Comparison of ENCODE assay signal across 20 cellular contexts in genomic region chr16:84990782-84991181, GRCh38.
"Had no signal": no experiment of that assay in that cellular context is flagged by ENCODE, and none has a peak within 500 bp of the region (broad histone marks: within the 10 kb centered on the region; RNA-seq: fewer than 3 reads in every experiment).

No MANE protein-coding gene starts in this region.

- H2AFZ ChIP-seq: parathyroid adenoma had no signal

- H3K27ac Mint-ChIP-seq: activated CD4-positive, alpha-beta memory T cell treated with anti-CD3 and anti-CD28 coated beads, Interleukin-2, amount 10 ng/mL, durations not matched to agents 7 days and 5 days; activated CD4-positive, alpha-beta T cell treated with anti-CD3 and anti-CD28 coated beads, Interleukin-2, amount 10 ng/mL, durations not matched to agents 24 days and 14 days; activated naive CD4-positive, alpha-beta T cell treated with anti-CD3 and anti-CD28 coated beads, Interleukin-2, amount 50 U/mL, for 24 hours; activated T-helper 1 cell treated with anti-CD3 and anti-CD28 coated beads, Interleukin-12 subunit alpha, Interleukin-12 subunit beta, Interleukin-2, Interleukin-4 antibody, amounts not matched to agents 30 ng/mL and 10 ng/mL and 1 ng/mL, durations not matched to agents 14 hours and 24 hours and 36 hours; natural killer cell treated with Interleukin-12 subunit alpha and Interleukin-12 subunit beta and Interleukin-15 and Interleukin-18, amount 100 ng/mL, for 72 hours had no signal

- H3K9me3 ChIP-seq: ascending aorta, sigmoid colon, SK-N-SH, thoracic aorta, upper lobe of left lung had no signal

- H3K36me3 Mint-ChIP-seq: natural killer cell treated with Interleukin-12 subunit alpha and Interleukin-12 subunit beta and Interleukin-15 and Interleukin-18, amount 100 ng/mL, for 72 hours had no signal

- H3K27me3 ChIP-seq: ascending aorta, foreskin keratinocyte, sigmoid colon, upper lobe of left lung had no signal

- H3K4me3 ChIP-seq: ascending aorta, sigmoid colon, smooth muscle cell, thoracic aorta, upper lobe of left lung had no signal

- H3K27me3 Mint-ChIP-seq: activated CD4-positive, alpha-beta memory T cell treated with anti-CD3 and anti-CD28 coated beads, Interleukin-2, amount 10 ng/mL, durations not matched to agents 7 days and 5 days; activated CD4-positive, alpha-beta T cell treated with anti-CD3 and anti-CD28 coated beads, Interleukin-2, amount 10 ng/mL, durations not matched to agents 24 days and 14 days; activated naive CD4-positive, alpha-beta T cell treated with anti-CD3 and anti-CD28 coated beads, Interleukin-2, amount 50 U/mL, for 24 hours; natural killer cell treated with Interleukin-12 subunit alpha and Interleukin-12 subunit beta and Interleukin-15 and Interleukin-18, amount 100 ng/mL, for 72 hours had no signal

- H3K4me3 Mint-ChIP-seq: activated CD4-positive, alpha-beta memory T cell treated with anti-CD3 and anti-CD28 coated beads, Interleukin-2, amount 10 ng/mL, durations not matched to agents 7 days and 5 days; activated CD4-positive, alpha-beta T cell treated with anti-CD3 and anti-CD28 coated beads, Interleukin-2, amount 10 ng/mL, durations not matched to agents 24 days and 14 days; activated naive CD4-positive, alpha-beta T cell treated with anti-CD3 and anti-CD28 coated beads, Interleukin-2, amount 50 U/mL, for 24 hours; activated T-helper 1 cell treated with anti-CD3 and anti-CD28 coated beads, Interleukin-12 subunit alpha, Interleukin-12 subunit beta, Interleukin-2, Interleukin-4 antibody, amounts not matched to agents 30 ng/mL and 10 ng/mL and 1 ng/mL, durations not matched to agents 14 hours and 24 hours and 36 hours; natural killer cell treated with Interleukin-12 subunit alpha and Interleukin-12 subunit beta and Interleukin-15 and Interleukin-18, amount 100 ng/mL, for 72 hours had no signal

- H3K9ac ChIP-seq: parathyroid adenoma, SK-N-SH had no signal

- H3K27ac ChIP-seq: foreskin keratinocyte, parathyroid adenoma, thoracic aorta, VCaP had no signal

- H3K9me3 Mint-ChIP-seq: activated CD4-positive, alpha-beta memory T cell treated with anti-CD3 and anti-CD28 coated beads, Interleukin-2, amount 10 ng/mL, durations not matched to agents 7 days and 5 days; activated CD4-positive, alpha-beta T cell treated with anti-CD3 and anti-CD28 coated beads, Interleukin-2, amount 10 ng/mL, durations not matched to agents 24 days and 14 days; activated naive CD4-positive, alpha-beta T cell treated with anti-CD3 and anti-CD28 coated beads, Interleukin-2, amount 50 U/mL, for 24 hours; activated T-helper 1 cell treated with anti-CD3 and anti-CD28 coated beads, Interleukin-12 subunit alpha, Interleukin-12 subunit beta, Interleukin-2, Interleukin-4 antibody, amounts not matched to agents 30 ng/mL and 10 ng/mL and 1 ng/mL, durations not matched to agents 14 hours and 24 hours and 36 hours; natural killer cell treated with Interleukin-12 subunit alpha and Interleukin-12 subunit beta and Interleukin-15 and Interleukin-18, amount 100 ng/mL, for 72 hours had no signal

- ATAC-seq: activated CD4-positive, CD25-positive, alpha-beta regulatory T cell treated with anti-CD3 and anti-CD28 coated beads, Interleukin-2, amount 50 U/mL, for 24 hours; foreskin keratinocyte; left lobe of liver; natural killer cell treated with Interleukin-12 subunit alpha and Interleukin-12 subunit beta and Interleukin-15 and Interleukin-18, amount 100 ng/mL, for 72 hours had no signal

- H3K4me2 ChIP-seq: SK-N-SH, smooth muscle cell had no signal

- DNase-seq: activated CD4-positive, alpha-beta memory T cell treated with anti-CD3 and anti-CD28 coated beads, Interleukin-2, amount 10 ng/mL, durations not matched to agents 7 days and 5 days; activated CD4-positive, alpha-beta T cell treated with anti-CD3 and anti-CD28 coated beads, Interleukin-2, amount 10 ng/mL, durations not matched to agents 24 days and 14 days; activated gamma-delta T cell treated with Interleukin-2 at 50 U/mL for 16 hours; effector CD8-positive, alpha-beta T cell; foreskin keratinocyte; sigmoid colon; SK-N-SH; stimulated activated CD4-positive, alpha-beta T cell treated with anti-CD3 and anti-CD28 coated beads, Interleukin-4, amount 100 ng/mL, for 1 hour; stimulated activated naive CD4-positive, alpha-beta T cell had no signal
